ENCODE assay signal across 9 cellular contexts in genomic region chr6:118263929-118264486, GRCh38.
DNase-seq lines count a peak whose midpoint lies in the region; ATAC-seq and TF ChIP-seq lines count a peak whose summit lies in the region.
"Had no signal": no experiment of that assay in that cellular context is flagged by ENCODE, and none has a peak within 500 bp of the region (broad histone marks: within the 10 kb centered on the region; RNA-seq: fewer than 3 reads in every experiment).

No MANE protein-coding gene starts in this region.

- H2AFZ ChIP-seq in IMR-90 (replicated peaks; ENCODE audit: low read length, poor library complexity): no peak overlapping the region

- H4K8ac ChIP-seq in IMR-90 (ENCODE audit: low read depth in 2 of 2, low read length in 2 of 2): no peak overlapping the region
- H4K8ac ChIP-seq in mesendoderm (ENCODE audit: low read depth, low read length): no peak overlapping the region

- H3K4me3 ChIP-seq in IMR-90 (ENCODE audit: insufficient read depth, low read depth, low read length) (no peak overlapping the region), astrocyte of the spinal cord (ENCODE audit: low read depth, low read length) (no peak overlapping the region), mesendoderm (ENCODE audit: low read length) (no peak overlapping the region)
- H3K4me3 ChIP-seq: body of pancreas had no signal

- peaks cover 0 to 3% (median 3%) of the 10 kb centered on the region in 3 donors for H3K27me3 Mint-ChIP-seq in CD14-positive monocyte (ENCODE audit: low read depth in 3 of 3)
- peaks cover 4% of the 10 kb centered on the region for H3K27me3 Mint-ChIP-seq in activated naive CD4-positive, alpha-beta T cell treated with anti-CD3 and anti-CD28 coated beads, Interleukin-2, amount 10 ng/mL, durations not matched to agents 7 days and 5 days
- no peaks in the 10 kb centered on the region for H3K27me3 Mint-ChIP-seq in activated naive CD8-positive, alpha-beta T cell treated with anti-CD3 and anti-CD28 coated beads, Interleukin-2, amount 50 U/mL, for 24 hours

- H3K4me2 ChIP-seq in IMR-90 (ENCODE audit: low read depth, low read length): no peak overlapping the region
- no peak overlapping the region for H3K4me2 ChIP-seq in mesendoderm (ENCODE audit: low read length)

- peak; percentile 23; the same call in 1 of the 3 replicates for TF ChIP-seq CTCF in GM12872 (IDR thresholded peaks at IDR 0.05; ENCODE audit: insufficient read depth, low read depth, low read length)
- 0 out of 2 replicates have a peak, but pooled peaks have one; percentile 18 for TF ChIP-seq CTCF in IMR-90 (conservative IDR thresholded peaks at IDR 0.05; ENCODE audit: low read depth, low read length)
- peak; percentile 42 for TF ChIP-seq CTCF in astrocyte of the spinal cord (IDR thresholded peaks at IDR 0.05; ENCODE audit: low read depth, low read length)
- no peak for TF ChIP-seq CTCF in CD14-positive monocyte (IDR thresholded peaks at IDR 0.05)

- DNase-seq in IMR-90 (peak; percentile 1), astrocyte of the spinal cord (ENCODE audit: low read depth, low spot score) (peak; percentile 37), mesendoderm (peak; percentile 79), CD14-positive monocyte (ENCODE audit: low spot score) (no peak)
- no peak for DNase-seq in activated CD4-positive, alpha-beta T cell treated with anti-CD3 and anti-CD28 coated beads, Interleukin-2, amount 50 U/mL, for 4 hours
- DNase-seq in activated naive CD4-positive, alpha-beta T cell treated with anti-CD3 and anti-CD28 coated beads, Interleukin-2, amount 10 ng/mL, durations not matched to agents 7 days and 5 days: no peak
- no peak for DNase-seq in activated naive CD8-positive, alpha-beta T cell treated with anti-CD3 and anti-CD28 coated beads, Interleukin-2, amount 50 U/mL, for 24 hours

- H3K9me1 ChIP-seq in IMR-90 (ENCODE audit: insufficient read depth, low read length): no peaks in the 10 kb centered on the region

- BruUV-seq in IMR-90 (replicated peaks; lab: Mats Ljungman, UMichigan): no TSS peak

- peak; percentile 26; the same call in 1 of the 2 replicates for TF ChIP-seq RAD21 in IMR-90 (IDR thresholded peaks at IDR 0.05; ENCODE audit: low read length)

- no peak overlapping the region for H2BK120ac ChIP-seq in IMR-90 (ENCODE audit: low read depth, low read length)
- no peak overlapping the region for H2BK120ac ChIP-seq in mesendoderm (ENCODE audit: low read depth, low read length)

- no peak overlapping the region for H3K27ac ChIP-seq in IMR-90 (ENCODE audit: insufficient read depth, low read length)
- no peak overlapping the region for H3K27ac ChIP-seq in mesendoderm (ENCODE audit: low read depth, low read length)
- H3K27ac ChIP-seq: body of pancreas had no signal

- no peaks in the 10 kb centered on the region for H3K79me1 ChIP-seq in IMR-90 (ENCODE audit: low read depth in 1 of 2, low read length in 2 of 2)
- H3K79me1 ChIP-seq in mesendoderm (ENCODE audit: low read length): no peaks in the 10 kb centered on the region

- no peak overlapping the region for H2BK15ac ChIP-seq in IMR-90 (ENCODE audit: low read depth, low read length)
- H2BK15ac ChIP-seq in mesendoderm (replicated peaks; ENCODE audit: low read depth): no peak overlapping the region

- intact Hi-C loops in IMR-90 (cut with micrococcal nuclease): loop anchor here (2.0 to 5.0 kb wide), 2 partner anchors 287 to 917 kb away; no protein-coding TSS in a partner anchor
- intact Hi-C loops in CD14-positive monocyte (cut with micrococcal nuclease): no loop called here

- no peak overlapping the region for H3K18ac ChIP-seq in IMR-90 (ENCODE audit: low read depth, low read length)
- no peak overlapping the region for H3K18ac ChIP-seq in mesendoderm (ENCODE audit: low read length)

- H3K36me3 Mint-ChIP-seq in CD14-positive monocyte: no peaks in the 10 kb centered on the region
- H3K36me3 Mint-ChIP-seq in activated naive CD4-positive, alpha-beta T cell treated with anti-CD3 and anti-CD28 coated beads, Interleukin-2, amount 10 ng/mL, durations not matched to agents 7 days and 5 days: no peaks in the 10 kb centered on the region
- no peaks in the 10 kb centered on the region for H3K36me3 Mint-ChIP-seq in activated naive CD8-positive, alpha-beta T cell treated with anti-CD3 and anti-CD28 coated beads, Interleukin-2, amount 50 U/mL, for 24 hours (ENCODE audit: low read depth)

- no peak overlapping the region for H2AK5ac ChIP-seq in IMR-90 (ENCODE audit: low read depth, low read length)
- no peak overlapping the region for H2AK5ac ChIP-seq in mesendoderm (ENCODE audit: low read length)

- H3K4me3 Mint-ChIP-seq in CD14-positive monocyte: no peak overlapping the region
- no peak overlapping the region for H3K4me3 Mint-ChIP-seq in activated naive CD4-positive, alpha-beta T cell treated with anti-CD3 and anti-CD28 coated beads, Interleukin-2, amount 10 ng/mL, durations not matched to agents 7 days and 5 days
- H3K4me3 Mint-ChIP-seq in activated naive CD8-positive, alpha-beta T cell treated with anti-CD3 and anti-CD28 coated beads, Interleukin-2, amount 50 U/mL, for 24 hours: no peak overlapping the region

- POLR2A ChIA-PET in IMR-90 (lab: Charles Lee; ENCODE audit: unreplicated experiment): no interaction called here

- no peak overlapping the region for H3K14ac ChIP-seq in IMR-90 (replicated peaks; ENCODE audit: low read depth, low read length)

- TF ChIP-seq POLR2A in IMR-90 (IDR thresholded peaks at IDR 0.05; ENCODE audit: low read depth, low read length): no peak

- H2AK9ac ChIP-seq in IMR-90 (replicated peaks; ENCODE audit: low read depth, low read length, poor library complexity): no peak overlapping the region

- H2BK20ac ChIP-seq in IMR-90 (ENCODE audit: low read depth, low read length): no peak overlapping the region

- H4K91ac ChIP-seq in IMR-90 (ENCODE audit: insufficient read depth, low read depth, low read length): no peak overlapping the region

- H2BK5ac ChIP-seq in IMR-90 (ENCODE audit: low read depth, low read length, poor library complexity, severe bottlenecking): no peak overlapping the region
- H2BK5ac ChIP-seq in mesendoderm (ENCODE audit: low read length): no peak overlapping the region

- in situ Hi-C loops in IMR-90 (cut with MboI; ENCODE audit: low sequenced_read_pairs) (loop anchor here (25.0 kb wide), 1 partner anchor 823 kb away; the partner anchor contains the start of gene FAM184A), astrocyte of the spinal cord (cut with HindIII; ENCODE audit: low sequenced_read_pairs) (no loop called here)

- no peaks in the 10 kb centered on the region for H3K4me1 Mint-ChIP-seq in CD14-positive monocyte
- H3K4me1 Mint-ChIP-seq in activated naive CD4-positive, alpha-beta T cell treated with anti-CD3 and anti-CD28 coated beads, Interleukin-2, amount 10 ng/mL, durations not matched to agents 7 days and 5 days: no peaks in the 10 kb centered on the region
- no peaks in the 10 kb centered on the region for H3K4me1 Mint-ChIP-seq in activated naive CD8-positive, alpha-beta T cell treated with anti-CD3 and anti-CD28 coated beads, Interleukin-2, amount 50 U/mL, for 24 hours

- H3K56ac ChIP-seq in IMR-90 (ENCODE audit: extremely low read depth, insufficient read depth, low read length) (no peak overlapping the region), mesendoderm (ENCODE audit: low read length) (no peak overlapping the region)

- dilution Hi-C loops in IMR-90 (cut with HindIII; ENCODE audit: low sequenced_read_pairs, unreplicated experiment): no loop called here

- no peak for ATAC-seq in IMR-90 (ENCODE audit: low read depth)
- ATAC-seq in activated naive CD8-positive, alpha-beta T cell treated with anti-CD3 and anti-CD28 coated beads, Interleukin-2, amount 50 U/mL, for 24 hours: no peak
- ATAC-seq: body of pancreas had no signal

- H3K27me3 ChIP-seq in IMR-90 (ENCODE audit: control insufficient read depth, insufficient read depth, low read length): peaks cover 2% of the 10 kb centered on the region
- no peaks in the 10 kb centered on the region for H3K27me3 ChIP-seq in mesendoderm (ENCODE audit: insufficient read depth, low read length, poor library complexity)
- H3K27me3 ChIP-seq: body of pancreas had no signal

- H3K27ac Mint-ChIP-seq in CD14-positive monocyte: no peak overlapping the region
- no peak overlapping the region for H3K27ac Mint-ChIP-seq in activated naive CD4-positive, alpha-beta T cell treated with anti-CD3 and anti-CD28 coated beads, Interleukin-2, amount 10 ng/mL, durations not matched to agents 7 days and 5 days
- H3K27ac Mint-ChIP-seq in activated naive CD8-positive, alpha-beta T cell treated with anti-CD3 and anti-CD28 coated beads, Interleukin-2, amount 50 U/mL, for 24 hours: no peak overlapping the region

- no peaks in the 10 kb centered on the region for H4K20me1 ChIP-seq in IMR-90 (ENCODE audit: insufficient read depth, low read length)

- H3K9ac ChIP-seq in IMR-90 (ENCODE audit: low read depth, low read length) (no peak overlapping the region), mesendoderm (ENCODE audit: low read length) (no peak overlapping the region)

- H3K4ac ChIP-seq in IMR-90 (ENCODE audit: low read depth, low read length): no peak overlapping the region
- H3K4ac ChIP-seq in mesendoderm (ENCODE audit: low read depth, low read length): no peak overlapping the region

- 0% methylated on average over 1 of the region's 2 CpGs; no CpG with 5 or more reads in 1 of the 2 experiments for WGBS in IMR-90 (ENCODE audit: extremely low coverage in 2 of 2, insufficient read length in 1 of 2), 2 experiments
- no CpG with 5 or more reads among the region's 2 CpGs for WGBS in mesendoderm (ENCODE audit: extremely low coverage, insufficient coverage, low lambda C conversion rate)

- H3K9me3 Mint-ChIP-seq in CD14-positive monocyte: peaks cover 3 to 6% (median 4%) of the 10 kb centered on the region in 7 donors
- H3K9me3 Mint-ChIP-seq in activated naive CD4-positive, alpha-beta T cell treated with anti-CD3 and anti-CD28 coated beads, Interleukin-2, amount 10 ng/mL, durations not matched to agents 7 days and 5 days: peaks cover 5% of the 10 kb centered on the region
- peaks cover 10% of the 10 kb centered on the region for H3K9me3 Mint-ChIP-seq in activated naive CD8-positive, alpha-beta T cell treated with anti-CD3 and anti-CD28 coated beads, Interleukin-2, amount 50 U/mL, for 24 hours

- CTCF ChIA-PET in IMR-90 (lab: Yijun Ruan, JAX): interaction anchor here (1.1 to 1.3 kb wide), 2 partner anchors 8 to 288 kb away, joined by 3 read pairs; no protein-coding TSS in a partner anchor
- CTCF ChIA-PET in activated naive CD4-positive, alpha-beta T cell treated with anti-CD3 and anti-CD28 coated beads, Interleukin-2, amount 10 ng/mL, durations not matched to agents 7 days and 5 days (lab: Charles Lee): no interaction called here

- H3K23ac ChIP-seq in IMR-90 (ENCODE audit: low read depth, low read length) (no peak overlapping the region), mesendoderm (ENCODE audit: low read length) (no peak overlapping the region)

- H3K9me3 ChIP-seq in IMR-90 (ENCODE audit: control insufficient read depth, insufficient read depth, low read length): no peaks in the 10 kb centered on the region
- H3K9me3 ChIP-seq: body of pancreas had no signal

- H3K36me3 ChIP-seq in IMR-90 (ENCODE audit: control insufficient read depth, insufficient read depth, low read length) (no peaks in the 10 kb centered on the region), mesendoderm (ENCODE audit: control insufficient read depth, insufficient read depth, low read length) (no peaks in the 10 kb centered on the region)

- H4K5ac ChIP-seq in IMR-90 (ENCODE audit: low read depth, low read length) (no peak overlapping the region), mesendoderm (ENCODE audit: low read length) (no peak overlapping the region)

- H3K79me2 ChIP-seq in mesendoderm (ENCODE audit: control insufficient read depth, insufficient read depth, low read length): no peaks in the 10 kb centered on the region

- H3K4me1 ChIP-seq in IMR-90 (ENCODE audit: control insufficient read depth, insufficient read depth, low read length): no peaks in the 10 kb centered on the region
- no peaks in the 10 kb centered on the region for H3K4me1 ChIP-seq in mesendoderm (ENCODE audit: control insufficient read depth, low read depth, low read length)
- H3K4me1 ChIP-seq: body of pancreas had no signal

Comparison
In these comparisons a context has a peak if more than half of its experiments do, and no peak if none do; other contexts are left out.
1. DNase-seq: peak in IMR-90 (single experiment), astrocyte of the spinal cord (single experiment) and mesendoderm (single experiment); none in activated CD4-positive, alpha-beta T cell treated with anti-CD3 and anti-CD28 coated beads, Interleukin-2, amount 50 U/mL, for 4 hours (0 of 2), CD14-positive monocyte (single experiment), activated naive CD4-positive, alpha-beta T cell treated with anti-CD3 and anti-CD28 coated beads, Interleukin-2, amount 10 ng/mL, durations not matched to agents 7 days and 5 days (single experiment) and activated naive CD8-positive, alpha-beta T cell treated with anti-CD3 and anti-CD28 coated beads, Interleukin-2, amount 50 U/mL, for 24 hours (single experiment).